Comparison of ENCODE assay signal across 8 cellular contexts in the genomic region with DNA sequence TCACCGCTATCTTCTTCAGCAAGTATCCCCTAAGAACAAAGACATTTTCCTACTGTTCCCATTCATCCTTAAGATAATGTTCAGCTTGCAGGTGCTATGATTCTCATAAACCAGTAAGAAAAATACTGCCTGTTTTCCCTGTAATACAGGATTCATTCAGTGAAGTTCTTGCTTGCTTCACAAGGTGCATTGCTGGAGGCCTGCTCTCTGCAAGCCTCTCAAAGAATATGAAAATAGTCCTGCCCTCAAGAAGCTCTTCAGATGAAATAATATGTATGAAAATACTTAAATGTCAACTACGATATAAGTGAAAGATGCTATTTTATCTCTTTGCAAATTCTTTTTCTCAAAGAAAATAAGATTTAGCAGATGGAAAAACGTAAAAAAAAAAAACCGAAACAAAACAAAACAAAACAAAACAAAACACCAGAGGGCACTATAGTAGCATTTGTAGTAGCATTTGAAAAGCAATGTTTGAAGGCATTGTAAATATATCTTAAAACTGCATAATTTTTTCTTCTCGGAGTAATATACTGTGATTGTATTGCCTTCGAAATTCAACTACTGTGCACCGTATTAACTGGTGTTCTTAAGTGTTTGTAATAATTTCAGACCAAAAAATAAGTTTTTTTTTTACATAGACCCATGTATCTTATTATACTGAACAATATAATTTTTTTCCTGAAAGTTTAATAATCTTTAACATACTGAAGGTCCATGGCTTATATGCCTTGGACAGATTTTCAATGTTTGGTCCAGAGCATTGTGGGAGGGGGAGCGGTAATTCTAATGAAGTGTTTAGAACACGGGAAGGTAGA. TPM values are rescaled to one million over a fixed set of nuclear protein-coding genes. Genes with fewer than 3 reads are reported as not detected.
DNase-seq lines count a peak whose midpoint lies in the region; TF ChIP-seq lines count a peak whose summit lies in the region.

No MANE protein-coding gene starts in this region.

- peaks cover 10% of the 10 kb centered on the region for H3K27me3 Mint-ChIP-seq in activated naive CD4-positive, alpha-beta T cell treated with anti-CD3 and anti-CD28 coated beads, Interleukin-2, amount 10 ng/mL, durations not matched to agents 7 days and 5 days

- H3K4me1 Mint-ChIP-seq in activated naive CD4-positive, alpha-beta T cell treated with anti-CD3 and anti-CD28 coated beads, Interleukin-2, amount 10 ng/mL, durations not matched to agents 7 days and 5 days: no peaks in the 10 kb centered on the region

- H3K4me1 ChIP-seq in adipocyte (ENCODE audit: control insufficient read depth, insufficient read depth, low read length) (peaks cover 10% of the 10 kb centered on the region), liver (ENCODE audit: control insufficient read depth in 4 of 4, insufficient read depth in 4 of 4, low read length in 3 of 4) (peaks cover 0 to 6% (median 2%) of the 10 kb centered on the region in 4 donors), Peyer's patch (no peaks in the 10 kb centered on the region)

- CTCF ChIA-PET in activated naive CD4-positive, alpha-beta T cell treated with anti-CD3 and anti-CD28 coated beads, Interleukin-2, amount 10 ng/mL, durations not matched to agents 7 days and 5 days (lab: Charles Lee): interaction anchor here (1.0 kb wide), 1 partner anchor 287 kb away, joined by 3 read pairs; no protein-coding TSS in a partner anchor

- no peaks in the 10 kb centered on the region for H3K9me3 Mint-ChIP-seq in activated naive CD4-positive, alpha-beta T cell treated with anti-CD3 and anti-CD28 coated beads, Interleukin-2, amount 10 ng/mL, durations not matched to agents 7 days and 5 days

- peak; percentile 35 for DNase-seq in Caki2 (ENCODE audit: low read depth)
- peak; percentile 43 for DNase-seq in KBM-7
- DNase-seq in adipocyte (ENCODE audit: low read depth): peak; percentile 68
- no peak for DNase-seq in activated naive CD4-positive, alpha-beta T cell treated with anti-CD3 and anti-CD28 coated beads, Interleukin-2, amount 10 ng/mL, durations not matched to agents 7 days and 5 days
- no peak for DNase-seq in cortex of kidney (lab: John Stamatoyannopoulos, UW)
- no peak for DNase-seq in DMS153 treated with DMSO at 0.1 percent for 48 hours (lab: John Stamatoyannopoulos, UW; ENCODE audit: unreplicated experiment)
- DNase-seq in Peyer's patch: no peak

- H3K4me3 Mint-ChIP-seq in activated naive CD4-positive, alpha-beta T cell treated with anti-CD3 and anti-CD28 coated beads, Interleukin-2, amount 10 ng/mL, durations not matched to agents 7 days and 5 days: no peak overlapping the region

- H3K27me3 ChIP-seq in adipocyte (replicated peaks; ENCODE audit: control insufficient read depth, insufficient read depth, low read length): no peaks in the 10 kb centered on the region
- no peaks in the 10 kb centered on the region for H3K27me3 ChIP-seq in liver (ENCODE audit: control insufficient read depth in 4 of 4, insufficient read depth in 4 of 4, low read length in 3 of 4)
- H3K27me3 ChIP-seq in Peyer's patch: no peaks in the 10 kb centered on the region

- H3K9me3 ChIP-seq in adipocyte (ENCODE audit: control insufficient read depth, low read length) (no peaks in the 10 kb centered on the region), liver (ENCODE audit: control insufficient read depth in 4 of 4, low read length in 3 of 4) (no peaks in the 10 kb centered on the region), Peyer's patch (no peaks in the 10 kb centered on the region)

- TF ChIP-seq CTCF in liver (IDR thresholded peaks at IDR 0.05; ENCODE audit: low read depth, low read length, missing input control) (peak; percentile 35), Peyer's patch (IDR thresholded peaks at IDR 0.05) (peak in 2 of 6 experiments; percentile 31 to 33)

- H3K36me3 Mint-ChIP-seq in activated naive CD4-positive, alpha-beta T cell treated with anti-CD3 and anti-CD28 coated beads, Interleukin-2, amount 10 ng/mL, durations not matched to agents 7 days and 5 days: no peaks in the 10 kb centered on the region

- H3K36me3 ChIP-seq in adipocyte (ENCODE audit: control insufficient read depth, insufficient read depth, low read length, severe bottlenecking) (no peaks in the 10 kb centered on the region), liver (ENCODE audit: control insufficient read depth in 4 of 4, insufficient read depth in 3 of 4, low read depth in 1 of 4, low read length in 3 of 4) (no peaks in the 10 kb centered on the region), Peyer's patch (no peaks in the 10 kb centered on the region)

- 42% methylated on average over 9 of the region's 9 CpGs for WGBS in liver

- in situ Hi-C loops in Caki2 (cut with HindIII; ENCODE audit: low pct_unique_long_range_greater_than_20kb, low sequenced_read_pairs) (no loop called here), KBM-7 (cut with MboI; ENCODE audit: low pct_unique_long_range_greater_than_20kb, low sequenced_read_pairs) (no loop called here)

- no peak overlapping the region for H3K27ac Mint-ChIP-seq in activated naive CD4-positive, alpha-beta T cell treated with anti-CD3 and anti-CD28 coated beads, Interleukin-2, amount 10 ng/mL, durations not matched to agents 7 days and 5 days

- H3K9ac ChIP-seq in adipocyte (ENCODE audit: low read length) (peak overlapping the region; percentile 50), liver (ENCODE audit: low read depth in 1 of 2, low read length in 2 of 2) (no peak overlapping the region)

- no peak overlapping the region for H3K4me3 ChIP-seq in adipocyte (ENCODE audit: low read length)
- no peak overlapping the region for H3K4me3 ChIP-seq in liver (ENCODE audit: low read depth in 1 of 3, low read length in 3 of 3)
- no peak overlapping the region for H3K4me3 ChIP-seq in Peyer's patch

- no peak for TF ChIP-seq POLR2A in Peyer's patch (IDR thresholded peaks at IDR 0.05)

- TF ChIP-seq RAD21 in liver (IDR thresholded peaks at IDR 0.05): peak; percentile 80 to 82

- H3K27ac ChIP-seq in liver (ENCODE audit: low read depth in 1 of 2, low read length in 2 of 2) (peak overlapping the region in 1 of 2 donors; percentile 25), Peyer's patch (no peak overlapping the region)

TF ChIP-seq in liver, 16 proteins besides CTCF, POLR2A, EP300 and RAD21 (continues in another document):
- TF ChIP-seq ATF3 (IDR thresholded peaks at IDR 0.05) (no peak), HNF4A (conservative IDR thresholded peaks at IDR 0.05) (no peak), EGR1 (IDR thresholded peaks at IDR 0.05; ENCODE audit: low read depth in 2 of 2) (no peak), YY1 (IDR thresholded peaks at IDR 0.05) (no peak), TAF1 (conservative IDR thresholded peaks at IDR 0.05) (no peak), GABPA (IDR thresholded peaks at IDR 0.05 in 1 of 2, conservative IDR thresholded peaks at IDR 0.05 in 1 of 2) (no peak), NR2F2 (IDR thresholded peaks at IDR 0.05) (no peak), RXRA (IDR thresholded peaks at IDR 0.05) (no peak)
- TF ChIP-seq, protein P1, sequence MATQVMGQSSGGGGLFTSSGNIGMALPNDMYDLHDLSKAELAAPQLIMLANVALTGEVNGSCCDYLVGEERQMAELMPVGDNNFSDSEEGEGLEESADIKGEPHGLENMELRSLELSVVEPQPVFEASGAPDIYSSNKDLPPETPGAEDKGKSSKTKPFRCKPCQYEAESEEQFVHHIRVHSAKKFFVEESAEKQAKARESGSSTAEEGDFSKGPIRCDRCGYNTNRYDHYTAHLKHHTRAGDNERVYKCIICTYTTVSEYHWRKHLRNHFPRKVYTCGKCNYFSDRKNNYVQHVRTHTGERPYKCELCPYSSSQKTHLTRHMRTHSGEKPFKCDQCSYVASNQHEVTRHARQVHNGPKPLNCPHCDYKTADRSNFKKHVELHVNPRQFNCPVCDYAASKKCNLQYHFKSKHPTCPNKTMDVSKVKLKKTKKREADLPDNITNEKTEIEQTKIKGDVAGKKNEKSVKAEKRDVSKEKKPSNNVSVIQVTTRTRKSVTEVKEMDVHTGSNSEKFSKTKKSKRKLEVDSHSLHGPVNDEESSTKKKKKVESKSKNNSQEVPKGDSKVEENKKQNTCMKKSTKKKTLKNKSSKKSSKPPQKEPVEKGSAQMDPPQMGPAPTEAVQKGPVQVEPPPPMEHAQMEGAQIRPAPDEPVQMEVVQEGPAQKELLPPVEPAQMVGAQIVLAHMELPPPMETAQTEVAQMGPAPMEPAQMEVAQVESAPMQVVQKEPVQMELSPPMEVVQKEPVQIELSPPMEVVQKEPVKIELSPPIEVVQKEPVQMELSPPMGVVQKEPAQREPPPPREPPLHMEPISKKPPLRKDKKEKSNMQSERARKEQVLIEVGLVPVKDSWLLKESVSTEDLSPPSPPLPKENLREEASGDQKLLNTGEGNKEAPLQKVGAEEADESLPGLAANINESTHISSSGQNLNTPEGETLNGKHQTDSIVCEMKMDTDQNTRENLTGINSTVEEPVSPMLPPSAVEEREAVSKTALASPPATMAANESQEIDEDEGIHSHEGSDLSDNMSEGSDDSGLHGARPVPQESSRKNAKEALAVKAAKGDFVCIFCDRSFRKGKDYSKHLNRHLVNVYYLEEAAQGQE (IDR thresholded peaks at IDR 0.05): no peak
- TF ChIP-seq, protein P2, sequence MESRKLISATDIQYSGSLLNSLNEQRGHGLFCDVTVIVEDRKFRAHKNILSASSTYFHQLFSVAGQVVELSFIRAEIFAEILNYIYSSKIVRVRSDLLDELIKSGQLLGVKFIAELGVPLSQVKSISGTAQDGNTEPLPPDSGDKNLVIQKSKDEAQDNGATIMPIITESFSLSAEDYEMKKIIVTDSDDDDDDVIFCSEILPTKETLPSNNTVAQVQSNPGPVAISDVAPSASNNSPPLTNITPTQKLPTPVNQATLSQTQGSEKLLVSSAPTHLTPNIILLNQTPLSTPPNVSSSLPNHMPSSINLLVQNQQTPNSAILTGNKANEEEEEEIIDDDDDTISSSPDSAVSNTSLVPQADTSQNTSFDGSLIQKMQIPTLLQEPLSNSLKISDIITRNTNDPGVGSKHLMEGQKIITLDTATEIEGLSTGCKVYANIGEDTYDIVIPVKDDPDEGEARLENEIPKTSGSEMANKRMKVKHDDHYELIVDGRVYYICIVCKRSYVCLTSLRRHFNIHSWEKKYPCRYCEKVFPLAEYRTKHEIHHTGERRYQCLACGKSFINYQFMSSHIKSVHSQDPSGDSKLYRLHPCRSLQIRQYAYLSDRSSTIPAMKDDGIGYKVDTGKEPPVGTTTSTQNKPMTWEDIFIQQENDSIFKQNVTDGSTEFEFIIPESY (IDR thresholded peaks at IDR 0.05): no peak

RNA-seq across cellular contexts. Expression of gene ADH4, which starts 26.0 kb away (rescaled TPM):
- not detected in 2 replicates for total RNA-seq in Caki2 (2014; rRNA removed; shearing (Covaris generic); ENCODE audit: low replicate concordance)
- total RNA-seq in liver (100 to 1,000 TPM in 1 of 2 donors, 10 to 100 TPM in 1; 31.1 to 363 TPM), Peyer's patch (1 to 10 TPM in 2 of 4 donors, not detected in 2; 1.6 to 4.1 TPM)
- polyA plus RNA-seq in liver: 100 to 1,000 TPM in 1 of 2 donors, 10 to 100 TPM in 1; 71.4 to 221 TPM

RNA-seq across cellular contexts. Expression of gene ADH5, which starts 29.5 kb away (rescaled TPM):
- 206 and 212 TPM in 2 replicates for total RNA-seq in Caki2 (2014; rRNA removed; shearing (Covaris generic); ENCODE audit: low replicate concordance)
- 100 to 1,000 TPM; 113 to 127 TPM for total RNA-seq in liver
- polyA plus RNA-seq in liver: 100 to 1,000 TPM in 1 of 2 donors, 10 to 100 TPM in 1; 90.4 to 190 TPM
- total RNA-seq in Peyer's patch: 10 to 100 TPM; 61.1 to 80.3 (median 73.5) TPM

Comparison
In these comparisons a context has a peak if more than half of its experiments do, and no peak if none do; other contexts are left out.
1. DNase-seq: peak in Caki2 (single experiment), KBM-7 (single experiment) and adipocyte (single experiment); none in activated naive CD4-positive, alpha-beta T cell treated with anti-CD3 and anti-CD28 coated beads, Interleukin-2, amount 10 ng/mL, durations not matched to agents 7 days and 5 days (single experiment), cortex of kidney (single experiment), DMS153 treated with DMSO at 0.1 percent for 48 hours (single experiment) and Peyer's patch (0 of 3).
2. RNA of gene ADH4, which starts 26.0 kb away (total RNA-seq): 31.1 to 363 TPM in liver; 1.6 to 4.1 TPM in Peyer's patch and not detected in Caki2; every median in the first group is over 4 times any median in the second.